ENCODE assay signal across 17 cellular contexts in genomic region chr4:150240011-150240410, GRCh38.
DNase-seq lines count a peak whose midpoint lies in the region; ATAC-seq, FAIRE-seq and TF ChIP-seq lines count a peak whose summit lies in the region.
"Had no signal": no experiment of that assay in that cellular context is flagged by ENCODE, and none has a peak within 500 bp of the region (broad histone marks: within the 10 kb centered on the region; RNA-seq: fewer than 3 reads in every experiment).

No MANE protein-coding gene starts in this region.

- no peaks in the 10 kb centered on the region for H3K9me3 Mint-ChIP-seq in endodermal cell
- H3K9me3 Mint-ChIP-seq in mesothelial cell of epicardium = no peaks in the 10 kb centered on the region
- H3K9me3 Mint-ChIP-seq in activated naive CD4-positive, alpha-beta T cell treated with anti-CD3 and anti-CD28 coated beads, Interleukin-2, amount 50 U/mL, for 72 hours = no peaks in the 10 kb centered on the region
- H3K9me3 Mint-ChIP-seq: CD4-positive, alpha-beta memory T cell had no signal

- POLR2A ChIA-PET in A549 (lab: Yijun Ruan, JAX) = no interaction called here

- H3K36me3 Mint-ChIP-seq in endodermal cell (ENCODE audit: low read depth) (no peaks in the 10 kb centered on the region), mesothelial cell of epicardium (peaks cover 14% of the 10 kb centered on the region)
- H3K36me3 Mint-ChIP-seq in activated naive CD4-positive, alpha-beta T cell treated with anti-CD3 and anti-CD28 coated beads, Interleukin-2, amount 50 U/mL, for 72 hours = no peaks in the 10 kb centered on the region
- H3K36me3 Mint-ChIP-seq: CD4-positive, alpha-beta memory T cell had no signal

- H3K27me3 Mint-ChIP-seq in endodermal cell (ENCODE audit: insufficient read depth) (no peaks in the 10 kb centered on the region), mesothelial cell of epicardium (ENCODE audit: low read depth) (no peaks in the 10 kb centered on the region)

- ATAC-seq in A549 (no peak), GM18517 (IDR thresholded peaks at IDR 0.05; ENCODE audit: unreplicated experiment) (no peak)
- ATAC-seq in activated naive CD4-positive, alpha-beta T cell treated with anti-CD3 and anti-CD28 coated beads, Interleukin-2, amount 50 U/mL, for 72 hours = no peak
- ATAC-seq: K562, PC-3 had no signal

- H3K4me1 Mint-ChIP-seq in endodermal cell = peaks cover 9% of the 10 kb centered on the region
- H3K4me1 Mint-ChIP-seq in mesothelial cell of epicardium = peaks cover 70% of the 10 kb centered on the region
- H3K4me1 Mint-ChIP-seq: CD4-positive, alpha-beta memory T cell had no signal

- no peak for DNase-seq in A549 (ENCODE audit: low read depth in 1 of 2, low spot score in 1 of 2)
- DNase-seq in NCI-H226 = peak; percentile 2
- DNase-seq in endodermal cell = peak; percentile 17
- no peak for DNase-seq in mesothelial cell of epicardium (ENCODE audit: low spot score in 2 of 2, unreplicated experiment in 2 of 2)
- no peak for DNase-seq in activated CD4-positive, alpha-beta T cell treated with anti-CD3 and anti-CD28 coated beads for 48 hours
- DNase-seq in thyroid gland = no peak
- DNase-seq in activated naive CD4-positive, alpha-beta T cell treated with anti-CD3 and anti-CD28 coated beads, Interleukin-2, amount 50 U/mL, for 72 hours (ENCODE audit: low spot score in 2 of 2) = no peak
- DNase-seq: 8988T; CD4-positive, alpha-beta memory T cell; GOT3; MV-4-11; NCI-H1694 treated with DMSO at 0.1 percent for 48 hours; NCI-H524; PC-3 had no signal

- H3K4me2 ChIP-seq in A549 = no peak overlapping the region
- H3K4me2 ChIP-seq: BLaER1 had no signal

- no peak for TF ChIP-seq EP300 in A549 (IDR thresholded peaks at IDR 0.05)

- H3K9me3 ChIP-seq in A549 (no peaks in the 10 kb centered on the region), endodermal cell (ENCODE audit: control insufficient read depth, low read length) (no peaks in the 10 kb centered on the region), thyroid gland (no peaks in the 10 kb centered on the region)
- H3K9me3 ChIP-seq: BLaER1 had no signal

- no peak for TF ChIP-seq RAD21 in A549 (conservative IDR thresholded peaks at IDR 0.05 in 1 of 2, IDR thresholded peaks at IDR 0.05 in 1 of 2)

- TF ChIP-seq CTCF in A549 (IDR thresholded peaks at IDR 0.05) = no peak
- no peak for TF ChIP-seq CTCF in endodermal cell (conservative IDR thresholded peaks at IDR 0.05)
- no peak for TF ChIP-seq CTCF in mesothelial cell of epicardium (IDR thresholded peaks at IDR 0.05; ENCODE audit: unreplicated experiment)
- TF ChIP-seq CTCF in thyroid gland (IDR thresholded peaks at IDR 0.05) = no peak

- no peak for FAIRE-seq in A549 (lab: Jason Lieb, UNC)

- CTCF ChIA-PET in A549 (lab: Yijun Ruan, JAX) = interaction anchor here (0.7 kb wide), 1 partner anchor 100 kb away, joined by 3 read pairs; no protein-coding TSS in a partner anchor

- H3K4me3 ChIP-seq in A549 (no peak overlapping the region), endodermal cell (ENCODE audit: low read length) (no peak overlapping the region), thyroid gland (replicated peaks in 1 of 3) (no peak overlapping the region)
- H3K4me3 ChIP-seq: BLaER1, K562 had no signal

- H3K27ac Mint-ChIP-seq in endodermal cell (no peak overlapping the region), mesothelial cell of epicardium (peak overlapping the region; percentile 91)
- no peak overlapping the region for H3K27ac Mint-ChIP-seq in activated naive CD4-positive, alpha-beta T cell treated with anti-CD3 and anti-CD28 coated beads, Interleukin-2, amount 50 U/mL, for 72 hours
- H3K27ac Mint-ChIP-seq: CD4-positive, alpha-beta memory T cell had no signal

- H3K27ac ChIP-seq in A549 (peak overlapping the region; percentile 37 to 68; a peak in 3 of 6 replicates), endodermal cell (ENCODE audit: low read depth, low read length) (no peak overlapping the region), thyroid gland (no peak overlapping the region)
- H3K27ac ChIP-seq: BLaER1 had no signal

- intact Hi-C loops in thyroid gland (cut with DNase I) = loop anchor here (10.0 kb wide), 2 partner anchors 225 to 255 kb away; no protein-coding TSS in a partner anchor

- H3K9ac ChIP-seq in endodermal cell (ENCODE audit: extremely low read depth, low read length, poor library complexity, severe bottlenecking) = no peak overlapping the region
- H3K9ac ChIP-seq: BLaER1 had no signal

- H3K4me3 Mint-ChIP-seq in endodermal cell = no peak overlapping the region
- no peak overlapping the region for H3K4me3 Mint-ChIP-seq in mesothelial cell of epicardium
- H3K4me3 Mint-ChIP-seq: CD4-positive, alpha-beta memory T cell had no signal

- no peak for TF ChIP-seq POLR2A in A549 (IDR thresholded peaks at IDR 0.05; ENCODE audit: low read length)
- TF ChIP-seq POLR2A in thyroid gland (IDR thresholded peaks at IDR 0.05) = no peak

- H3K27me3 ChIP-seq in endodermal cell (ENCODE audit: control insufficient read depth, insufficient read depth, low read length, poor library complexity, severe bottlenecking) (no peaks in the 10 kb centered on the region), thyroid gland (no peaks in the 10 kb centered on the region)
- H3K27me3 ChIP-seq: BLaER1 had no signal

- peaks cover 63% of the 10 kb centered on the region for H3K4me1 ChIP-seq in A549
- H3K4me1 ChIP-seq in endodermal cell (ENCODE audit: control insufficient read depth, insufficient read depth, low read length) = peaks cover 4% of the 10 kb centered on the region
- H3K4me1 ChIP-seq in thyroid gland = peaks cover 0 to 7% of the 10 kb centered on the region in 2 donors
- H3K4me1 ChIP-seq: BLaER1 had no signal

- no peaks in the 10 kb centered on the region for H3K36me3 ChIP-seq in endodermal cell (ENCODE audit: control insufficient read depth, insufficient read depth, low read length)
- H3K36me3 ChIP-seq in thyroid gland = no peaks in the 10 kb centered on the region

TF ChIP-seq in A549, 52 proteins besides CTCF, POLR2A, EP300 and RAD21:
- TF ChIP-seq E2F6 (IDR thresholded peaks at IDR 0.05; ENCODE audit: borderline replicate concordance, low read depth) = no peak
- no peak for TF ChIP-seq RFX5 (IDR thresholded peaks at IDR 0.05)
- no peak for TF ChIP-seq BHLHE40 (IDR thresholded peaks at IDR 0.05; ENCODE audit: low read depth, low read length)
- no peak for TF ChIP-seq ZNF302 (CRISPR knock-in tag; IDR thresholded peaks at IDR 0.05)
- TF ChIP-seq RARB (CRISPR knock-in tag; IDR thresholded peaks at IDR 0.05) = no peak
- TF ChIP-seq CHD2 (IDR thresholded peaks at IDR 0.05; ENCODE audit: low read length, partially characterized antibody) = no peak
- no peak for TF ChIP-seq CHD4 (IDR thresholded peaks at IDR 0.05; ENCODE audit: borderline replicate concordance)
- TF ChIP-seq ZFP36 (IDR thresholded peaks at IDR 0.05; ENCODE audit: borderline replicate concordance, partially characterized antibody) = no peak
- TF ChIP-seq MAZ (IDR thresholded peaks at IDR 0.05; ENCODE audit: borderline replicate concordance, low read depth, low read length) = no peak
- TF ChIP-seq HOXB5 (CRISPR knock-in tag; IDR thresholded peaks at IDR 0.05) = no peak
- no peak for TF ChIP-seq ZSCAN20 (CRISPR knock-in tag; IDR thresholded peaks at IDR 0.05)
- TF ChIP-seq, protein P1, sequence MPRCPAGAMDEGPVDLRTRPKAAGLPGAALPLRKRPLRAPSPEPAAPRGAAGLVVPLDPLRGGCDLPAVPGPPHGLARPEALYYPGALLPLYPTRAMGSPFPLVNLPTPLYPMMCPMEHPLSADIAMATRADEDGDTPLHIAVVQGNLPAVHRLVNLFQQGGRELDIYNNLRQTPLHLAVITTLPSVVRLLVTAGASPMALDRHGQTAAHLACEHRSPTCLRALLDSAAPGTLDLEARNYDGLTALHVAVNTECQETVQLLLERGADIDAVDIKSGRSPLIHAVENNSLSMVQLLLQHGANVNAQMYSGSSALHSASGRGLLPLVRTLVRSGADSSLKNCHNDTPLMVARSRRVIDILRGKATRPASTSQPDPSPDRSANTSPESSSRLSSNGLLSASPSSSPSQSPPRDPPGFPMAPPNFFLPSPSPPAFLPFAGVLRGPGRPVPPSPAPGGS (IDR thresholded peaks at IDR 0.05) = no peak
- TF ChIP-seq HES2 (IDR thresholded peaks at IDR 0.05) = no peak
- TF ChIP-seq NPAS2 (CRISPR knock-in tag; IDR thresholded peaks at IDR 0.05; ENCODE audit: borderline replicate concordance) = no peak
TF ChIP-seq in A549: peak in this region for 0.

Comparison
In these comparisons a context has a peak if more than half of its experiments do, and no peak if none do; other contexts are left out.
1. DNase-seq: peak in NCI-H226 (single experiment) and endodermal cell (single experiment); none in A549 (0 of 2), mesothelial cell of epicardium (0 of 2), activated CD4-positive, alpha-beta T cell treated with anti-CD3 and anti-CD28 coated beads for 48 hours (single experiment), thyroid gland (0 of 2) and activated naive CD4-positive, alpha-beta T cell treated with anti-CD3 and anti-CD28 coated beads, Interleukin-2, amount 50 U/mL, for 72 hours (0 of 2).
2. H3K27ac ChIP-seq: peak in A549 (2 of 2); none in endodermal cell (single experiment) and thyroid gland (0 of 3).